ENCODE assay signal across 9 cellular contexts in genomic region chr6:28250747-28251146, GRCh38. TPM values are rescaled to one million over a fixed set of nuclear protein-coding genes. Genes with fewer than 3 reads are reported as not detected.
A peak's percentile ranks its signal among the peaks of the same experiment; 100 is the strongest.
DNase-seq lines count a peak whose midpoint lies in the region; ATAC-seq and TF ChIP-seq lines count a peak whose summit lies in the region.
"Had no signal": no experiment of that assay in that cellular context is flagged by ENCODE, and none has a peak within 500 bp of the region (broad histone marks: within the 10 kb centered on the region; RNA-seq: fewer than 3 reads in every experiment).

No MANE protein-coding gene starts in this region.

- in situ Hi-C loops in brain microvascular endothelial cell (cut with HindIII; ENCODE audit: low pct_ligation_motif_present, low sequenced_read_pairs), result no loop called here

- no peak for TF ChIP-seq CTCF in AG09309 (IDR thresholded peaks at IDR 0.05; ENCODE audit: control insufficient read depth, insufficient read depth, low read depth, low read length, missing control alignments)
- no peak for TF ChIP-seq CTCF in HFFc6 (IDR thresholded peaks at IDR 0.05)
- TF ChIP-seq CTCF in brain microvascular endothelial cell (IDR thresholded peaks at IDR 0.05; ENCODE audit: low read depth, low read length, missing control alignments), result no peak

- H3K4me3 ChIP-seq in AG09309 (ENCODE audit: control insufficient read depth, low read depth, low read length) (peak overlapping the region; percentile 93), brain microvascular endothelial cell (ENCODE audit: low read depth, low read length) (peak overlapping the region; percentile 91)

- peaks cover 13% of the 10 kb centered on the region for H3K36me3 Mint-ChIP-seq in HFFc6 (ENCODE audit: low read depth)
- H3K36me3 Mint-ChIP-seq in naive B cell, result peaks cover 18 to 22% of the 10 kb centered on the region in 2 donors

- H3K4me1 Mint-ChIP-seq in HFFc6 (ENCODE audit: low read depth) (peaks cover 20% of the 10 kb centered on the region), naive B cell (peaks cover 19 to 45% (median 39%) of the 10 kb centered on the region in 3 donors)

- H3K27ac ChIP-seq in brain microvascular endothelial cell, result no peak overlapping the region

- H3K4me3 Mint-ChIP-seq in HFFc6 (peak overlapping the region; percentile 99), naive B cell (peak overlapping the region in 7 of 8 donors; percentile 77 to 99 (median 89))

- no peaks in the 10 kb centered on the region for H3K9me3 Mint-ChIP-seq in HFFc6
- peaks cover 0 to 5% (median 0%) of the 10 kb centered on the region in 7 donors for H3K9me3 Mint-ChIP-seq in naive B cell

- peaks cover 3% of the 10 kb centered on the region for H3K36me3 ChIP-seq in brain microvascular endothelial cell (replicated peaks)

- DNase-seq in AG09309 (ENCODE audit: low read depth) (no peak), HFFc6 (no peak), brain microvascular endothelial cell (no peak), naive B cell (no peak), OCI-M1 (lab: John Stamatoyannopoulos, UW) (no peak), left colon (no peak)

- H3K27me3 Mint-ChIP-seq in HFFc6 (ENCODE audit: insufficient read depth), result no peaks in the 10 kb centered on the region
- H3K27me3 Mint-ChIP-seq in naive B cell, result peaks cover 0 to 2% (median 0%) of the 10 kb centered on the region in 3 donors

- ATAC-seq in naive B cell (ENCODE audit: low read depth in 2 of 2), result no peak
- no peak for ATAC-seq in GM21528 (IDR thresholded peaks at IDR 0.05; ENCODE audit: low FRiP score, unreplicated experiment)
- ATAC-seq in HG03565 (IDR thresholded peaks at IDR 0.05; ENCODE audit: unreplicated experiment), result no peak
- no peak for ATAC-seq in left colon

- intact Hi-C loops in left colon (cut with DNase I, micrococcal nuclease), result no loop called here

- H3K27me3 ChIP-seq in brain microvascular endothelial cell (replicated peaks), result no peaks in the 10 kb centered on the region

- H3K27ac Mint-ChIP-seq in HFFc6, result peak overlapping the region; percentile 36; the same call in 1 of the 2 replicates
- H3K27ac Mint-ChIP-seq in naive B cell, result no peak overlapping the region

RNA-seq across cellular contexts. Expression of gene ZKSCAN4, which starts 1.3 kb away (rescaled TPM):
- total RNA-seq in HFFc6 (2021; fragmentation: NEBNext Ultra II Directional; extraction: Animal tissue kit (Norgen Biotek cat#: 25700)), result 1 to 10 TPM; 3.8 to 4.7 (median 4.0) TPM
- 1 to 10 TPM in 5 of 6 donors, not detected in 1; 4.5 to 8.7 (median 5.1) TPM for polyA plus RNA-seq in naive B cell (ENCODE audit: low read depth in 6 of 6)
- total RNA-seq in left colon, result 1 to 10 TPM; 4.8 to 6.0 TPM

RNA-seq across cellular contexts. Expression of gene NKAPL, which starts 8.3 kb away (rescaled TPM):
- not detected for total RNA-seq in HFFc6 (2021; fragmentation: NEBNext Ultra II Directional; extraction: Animal tissue kit (Norgen Biotek cat#: 25700))
- under 1 TPM in 4 of 6 donors, not detected in 2; 0.25 to 0.61 (median 0.40) TPM for polyA plus RNA-seq in naive B cell (ENCODE audit: low read depth in 6 of 6)
- under 1 TPM; 0.21 to 0.47 TPM for total RNA-seq in left colon
- total RNA-seq: M059J had no signal

RNA-seq across cellular contexts. Expression of gene ZSCAN26, which starts 16.2 kb away (rescaled TPM):
- 10 to 100 TPM in 1 of 6 experiments, 1 to 10 TPM in 5; 8.5 to 10.9 (median 9.3) TPM for total RNA-seq in HFFc6 (2021; fragmentation: NEBNext Ultra II Directional; extraction: Animal tissue kit (Norgen Biotek cat#: 25700))
- polyA plus RNA-seq in naive B cell (ENCODE audit: low read depth in 6 of 6), result 10 to 100 TPM in 5 of 6 donors, 1 to 10 TPM in 1; 4.8 to 22.1 (median 18.3) TPM
- 1 to 10 TPM; 3.8 to 7.9 TPM for total RNA-seq in left colon

RNA-seq across cellular contexts. Expression of gene ZSCAN9, which starts 25.7 kb away (rescaled TPM):
- 10 to 100 TPM in 1 of 6 experiments, 1 to 10 TPM in 5; 7.5 to 10.3 (median 8.9) TPM for total RNA-seq in HFFc6 (2021; fragmentation: NEBNext Ultra II Directional; extraction: Animal tissue kit (Norgen Biotek cat#: 25700))
- polyA plus RNA-seq in naive B cell (ENCODE audit: low read depth in 6 of 6), result 10 to 100 TPM in 3 of 6 donors, 1 to 10 TPM in 2, not detected in 1; 8.1 to 12.2 (median 10.0) TPM
- total RNA-seq in left colon, result 10 to 100 TPM; 10.4 to 12.8 TPM

RNA-seq across cellular contexts. Expression of gene PGBD1, which starts 30.6 kb away (rescaled TPM):
- 1 to 10 TPM; 2.6 to 4.5 (median 4.1) TPM for total RNA-seq in HFFc6 (2021; fragmentation: NEBNext Ultra II Directional; extraction: Animal tissue kit (Norgen Biotek cat#: 25700))
- under 1 TPM in 4 of 6 donors, not detected in 2; 0.25 to 0.86 (median 0.65) TPM for polyA plus RNA-seq in naive B cell (ENCODE audit: low read depth in 6 of 6)
- total RNA-seq in left colon, result 1 to 10 TPM; 1.4 to 1.5 TPM
